In the genomic region with DNA sequence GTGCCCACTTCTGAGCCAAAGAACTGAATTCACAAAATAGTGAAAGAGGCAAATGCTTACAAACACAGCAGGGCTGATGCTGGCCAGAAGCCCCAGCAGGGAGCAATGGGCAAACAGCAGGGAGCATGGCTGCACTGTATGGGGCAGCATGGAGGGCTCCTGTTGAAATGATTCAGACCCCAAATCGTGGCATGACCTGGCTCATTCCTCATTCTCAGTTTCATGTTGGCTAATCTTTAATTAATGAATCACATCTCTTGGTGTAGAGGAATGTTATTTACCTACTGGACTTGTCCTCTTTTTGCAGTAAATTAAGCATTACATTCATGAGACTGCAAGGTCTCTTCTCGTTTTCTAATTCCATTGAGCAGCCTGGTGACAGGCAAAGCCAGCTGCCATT, we compare ENCODE assay signal across 21 cellular contexts.
DNase-seq lines count a peak whose midpoint lies in the region; ATAC-seq, FAIRE-seq and TF ChIP-seq lines count a peak whose summit lies in the region.
"Had no signal": no experiment of that assay in that cellular context is flagged by ENCODE, and none has a peak within 500 bp of the region (broad histone marks: within the 10 kb centered on the region; RNA-seq: fewer than 3 reads in every experiment).

No MANE protein-coding gene starts in this region.

- CTCF ChIA-PET in activated CD4-positive, alpha-beta T cell treated with anti-CD3 and anti-CD28 coated beads, Interleukin-2, amount 10 ng/mL, durations not matched to agents 7 days and 5 days (lab: Charles Lee), result no interaction called here

- H3K27ac ChIP-seq in pancreas (peak overlapping the region in 2 of 4 donors; percentile 13 to 23), gastrocnemius medialis (no peak overlapping the region)
- H3K27ac ChIP-seq: GM23248, KMS-11, Peyer's patch, SJCRH30 had no signal

- H3K4me3 Mint-ChIP-seq in activated CD4-positive, alpha-beta T cell treated with anti-CD3 and anti-CD28 coated beads, Interleukin-2, amount 10 ng/mL, durations not matched to agents 7 days and 5 days, result no peak overlapping the region
- no peak overlapping the region for H3K4me3 Mint-ChIP-seq in osteocyte (ENCODE audit: unreplicated experiment)
- H3K4me3 Mint-ChIP-seq: B cell, CD14-positive monocyte had no signal

- FAIRE-seq in pancreas (lab: Jason Lieb, UNC), result no peak
- FAIRE-seq: GM12891 had no signal

- POLR2A ChIA-PET in activated CD4-positive, alpha-beta T cell treated with anti-CD3 and anti-CD28 coated beads, Interleukin-2, amount 10 ng/mL, durations not matched to agents 7 days and 5 days (lab: Charles Lee), result no interaction called here

- H3K36me3 Mint-ChIP-seq in activated CD4-positive, alpha-beta T cell treated with anti-CD3 and anti-CD28 coated beads, Interleukin-2, amount 10 ng/mL, durations not matched to agents 7 days and 5 days (ENCODE audit: low read depth), result no peaks in the 10 kb centered on the region
- no peaks in the 10 kb centered on the region for H3K36me3 Mint-ChIP-seq in osteocyte (ENCODE audit: unreplicated experiment)
- H3K36me3 Mint-ChIP-seq: CD14-positive monocyte had no signal

- H3K27ac Mint-ChIP-seq in activated CD4-positive, alpha-beta T cell treated with anti-CD3 and anti-CD28 coated beads, Interleukin-2, amount 10 ng/mL, durations not matched to agents 7 days and 5 days, result no peak overlapping the region
- H3K27ac Mint-ChIP-seq in osteocyte (ENCODE audit: unreplicated experiment), result no peak overlapping the region
- H3K27ac Mint-ChIP-seq: B cell, CD14-positive monocyte had no signal

- no peaks in the 10 kb centered on the region for H3K36me3 ChIP-seq in pancreas
- no peaks in the 10 kb centered on the region for H3K36me3 ChIP-seq in gastrocnemius medialis
- H3K36me3 ChIP-seq: HAP-1, Peyer's patch, SJCRH30 had no signal

- H3K4me3 ChIP-seq in pancreas, result no peak overlapping the region
- H3K4me3 ChIP-seq in gastrocnemius medialis, result no peak overlapping the region
- H3K4me3 ChIP-seq: GM23248, HAP-1, Peyer's patch, SJCRH30 had no signal

- TF ChIP-seq POLR2A in gastrocnemius medialis (IDR thresholded peaks at IDR 0.05), result no peak

- no peaks in the 10 kb centered on the region for H3K27me3 Mint-ChIP-seq in activated CD4-positive, alpha-beta T cell treated with anti-CD3 and anti-CD28 coated beads, Interleukin-2, amount 10 ng/mL, durations not matched to agents 7 days and 5 days
- H3K27me3 Mint-ChIP-seq in osteocyte (ENCODE audit: unreplicated experiment), result no peaks in the 10 kb centered on the region

- H3K27me3 ChIP-seq in pancreas, result no peaks in the 10 kb centered on the region
- H3K27me3 ChIP-seq in gastrocnemius medialis, result no peaks in the 10 kb centered on the region
- H3K27me3 ChIP-seq: Peyer's patch, SJCRH30 had no signal

- in situ Hi-C loops in Caki2 (cut with HindIII; ENCODE audit: low pct_unique_long_range_greater_than_20kb, low sequenced_read_pairs) (no loop called here), gastrocnemius medialis (cut with MboI; ENCODE audit: low sequenced_read_pairs in 4 of 4) (no loop called here)

- H3K4me1 ChIP-seq in pancreas (no peaks in the 10 kb centered on the region), gastrocnemius medialis (no peaks in the 10 kb centered on the region)
- H3K4me1 ChIP-seq: HAP-1, SJCRH30 had no signal

- ATAC-seq in pancreas (peak in 3 of 4 donors; percentile 22 to 48 (median 25)), gastrocnemius medialis (no peak)

- no peaks in the 10 kb centered on the region for H3K4me1 Mint-ChIP-seq in activated CD4-positive, alpha-beta T cell treated with anti-CD3 and anti-CD28 coated beads, Interleukin-2, amount 10 ng/mL, durations not matched to agents 7 days and 5 days
- H3K4me1 Mint-ChIP-seq in osteocyte (ENCODE audit: unreplicated experiment), result no peaks in the 10 kb centered on the region
- H3K4me1 Mint-ChIP-seq: B cell, CD14-positive monocyte had no signal

- intact Hi-C loops in pancreas (cut with DNase I), result no loop called here
- intact Hi-C loops in gastrocnemius medialis (cut with DNase I; ENCODE audit: low total_unique reads), result no loop called here

- H3K9me3 ChIP-seq in pancreas, result no peaks in the 10 kb centered on the region
- H3K9me3 ChIP-seq in gastrocnemius medialis, result no peaks in the 10 kb centered on the region
- H3K9me3 ChIP-seq: HAP-1, Peyer's patch, SJCRH30 had no signal

- DNase-seq in Caki2 (ENCODE audit: low read depth) (peak; percentile 73), NCI-H146 treated with DMSO at 0.1 percent for 48 hours (lab: John Stamatoyannopoulos, UW; ENCODE audit: unreplicated experiment) (peak; percentile 43), glomerular visceral epithelial cell (ENCODE audit: extremely low spot score) (peak; percentile 64), pancreas (no peak), gastrocnemius medialis (no peak), osteocyte (ENCODE audit: extremely low spot score, unreplicated experiment) (no peak)
- DNase-seq in activated CD4-positive, alpha-beta T cell treated with anti-CD3 and anti-CD28 coated beads, Interleukin-2, amount 10 ng/mL, durations not matched to agents 7 days and 5 days, result no peak
- DNase-seq: GM23248, IMR-90, NCI-H1105, NCI-H1694, NCI-H2081, NCI-H2171, NCI-H345, Peyer's patch, SJCRH30 had no signal

- H3K9me3 Mint-ChIP-seq in activated CD4-positive, alpha-beta T cell treated with anti-CD3 and anti-CD28 coated beads, Interleukin-2, amount 10 ng/mL, durations not matched to agents 7 days and 5 days, result no peaks in the 10 kb centered on the region
- no peaks in the 10 kb centered on the region for H3K9me3 Mint-ChIP-seq in osteocyte (ENCODE audit: unreplicated experiment)

- 8 to 16% methylated on average over 2 of the region's 2 CpGs for WGBS in pancreas, 2 donors

- no peak for TF ChIP-seq CTCF in pancreas (IDR thresholded peaks at IDR 0.05)
- TF ChIP-seq CTCF in gastrocnemius medialis (IDR thresholded peaks at IDR 0.05 in 4 of 5, conservative IDR thresholded peaks at IDR 0.05 in 1 of 5), result no peak
- TF ChIP-seq CTCF in osteocyte (IDR thresholded peaks at IDR 0.05), result no peak

Comparison
In these comparisons a context has a peak if more than half of its experiments do, and no peak if none do; other contexts are left out.
1. DNase-seq: peak in Caki2 (single experiment), NCI-H146 treated with DMSO at 0.1 percent for 48 hours (single experiment) and glomerular visceral epithelial cell (single experiment); none in pancreas (0 of 6), activated CD4-positive, alpha-beta T cell treated with anti-CD3 and anti-CD28 coated beads, Interleukin-2, amount 10 ng/mL, durations not matched to agents 7 days and 5 days (single experiment), gastrocnemius medialis (0 of 2) and osteocyte (single experiment).
2. ATAC-seq: peak in pancreas (3 of 4); none in gastrocnemius medialis (0 of 2).